Comparison of ENCODE assay signal across 8 cellular contexts in the genomic region with DNA sequence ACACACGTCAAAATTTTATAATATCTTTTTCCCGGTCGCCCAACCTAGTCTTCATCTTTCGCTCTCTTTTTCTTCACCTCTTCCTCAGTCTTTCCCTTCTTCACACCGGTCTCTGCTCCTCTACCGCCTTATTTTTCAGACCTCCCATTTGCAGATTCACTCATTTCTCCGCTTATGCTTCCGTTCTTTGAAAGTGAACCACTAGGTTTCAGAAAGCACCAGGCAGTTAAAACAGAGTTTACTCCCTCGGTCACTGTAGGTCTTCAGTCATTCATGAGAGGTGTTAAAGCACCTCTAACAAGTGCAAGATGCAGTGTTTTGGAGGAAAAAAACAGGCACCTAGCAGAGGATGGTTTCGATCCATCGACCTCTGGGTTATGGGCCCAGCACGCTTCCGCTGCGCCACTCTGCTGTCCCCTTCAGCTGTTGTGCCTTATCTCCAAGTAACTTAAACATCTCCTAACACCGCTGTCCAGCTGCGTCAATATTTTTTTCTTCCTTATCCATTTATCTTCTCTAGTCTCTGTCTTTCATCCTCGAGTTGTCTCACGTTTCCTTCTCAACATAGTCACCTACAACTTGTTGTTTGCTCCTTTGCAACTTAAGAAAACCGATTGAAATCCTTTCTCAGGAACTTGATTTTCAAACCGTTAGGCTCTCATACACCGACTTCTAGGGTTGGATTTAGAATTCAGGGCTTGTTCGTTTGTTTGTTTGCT.
A peak's percentile ranks its signal among the peaks of the same experiment; 100 is the strongest.
DNase-seq lines count a peak whose midpoint lies in the region; ATAC-seq lines count a peak whose summit lies in the region.

No MANE protein-coding gene starts in this region.

- no peaks in the 10 kb centered on the region for H3K36me3 Mint-ChIP-seq in activated T-helper 17 cell treated with anti-CD3 and anti-CD28 coated beads, Interleukin-2, amount 50 U/mL, for 72 hours (ENCODE audit: low read depth)

- no peaks in the 10 kb centered on the region for H3K9me3 Mint-ChIP-seq in activated T-helper 17 cell treated with anti-CD3 and anti-CD28 coated beads, Interleukin-2, amount 50 U/mL, for 72 hours

- no peaks in the 10 kb centered on the region for H3K4me1 Mint-ChIP-seq in activated T-helper 17 cell treated with anti-CD3 and anti-CD28 coated beads, Interleukin-2, amount 50 U/mL, for 72 hours

- H3K27ac Mint-ChIP-seq in activated T-helper 17 cell treated with anti-CD3 and anti-CD28 coated beads, Interleukin-2, amount 50 U/mL, for 72 hours = no peak overlapping the region

- H3K4me3 Mint-ChIP-seq in activated T-helper 17 cell treated with anti-CD3 and anti-CD28 coated beads, Interleukin-2, amount 50 U/mL, for 72 hours = no peak overlapping the region

- peaks cover 34% of the 10 kb centered on the region for H3K27me3 Mint-ChIP-seq in activated T-helper 17 cell treated with anti-CD3 and anti-CD28 coated beads, Interleukin-2, amount 50 U/mL, for 72 hours

- in situ Hi-C loops in Caki2 (cut with HindIII; ENCODE audit: low pct_unique_long_range_greater_than_20kb, low sequenced_read_pairs) = no loop called here

- peak; percentile 85 for DNase-seq in Caki2 (ENCODE audit: low read depth)
- DNase-seq in NCI-H460 (ENCODE audit: extremely low read depth, low read depth) = peak; percentile 64
- peak; percentile 97 for DNase-seq in kidney tubule cell (ENCODE audit: low spot score)
- no peak for DNase-seq in NCI-H1092 treated with DMSO at 0.1 percent for 48 hours (lab: John Stamatoyannopoulos, UW)
- DNase-seq in GDM1 (lab: John Stamatoyannopoulos, UW) = no peak

- ATAC-seq in GM19023 (IDR thresholded peaks at IDR 0.05; ENCODE audit: unreplicated experiment) = peak; percentile 92
- ATAC-seq in HG03060 (IDR thresholded peaks at IDR 0.05; ENCODE audit: low read depth, unreplicated experiment) = peak; percentile 83
- ATAC-seq in activated T-helper 17 cell treated with anti-CD3 and anti-CD28 coated beads, Interleukin-2, amount 50 U/mL, for 72 hours (replicated peaks) = peak; percentile 93

Comparison
In these comparisons a context has a peak if more than half of its experiments do, and no peak if none do; other contexts are left out.
1. DNase-seq: peak in Caki2 (single experiment), NCI-H460 (single experiment) and kidney tubule cell (single experiment); none in NCI-H1092 treated with DMSO at 0.1 percent for 48 hours (single experiment) and GDM1 (single experiment).
2. Peak in every context shown above with its lines, with median percentiles within 50 percentile points of each other: ATAC-seq.